17 cellular contexts compared by ENCODE assay signal in genomic region chr1:88612783-88613182, GRCh38.
DNase-seq lines count a peak whose midpoint lies in the region; ATAC-seq and TF ChIP-seq lines count a peak whose summit lies in the region.
"Had no signal": no experiment of that assay in that cellular context is flagged by ENCODE, and none has a peak within 500 bp of the region (broad histone marks: within the 10 kb centered on the region; RNA-seq: fewer than 3 reads in every experiment).

No MANE protein-coding gene starts in this region.

- no peak overlapping the region for H3K4me3 Mint-ChIP-seq in activated CD4-positive, alpha-beta T cell treated with anti-CD3 and anti-CD28 coated beads for 36 hours
- H3K4me3 Mint-ChIP-seq: activated naive CD8-positive, alpha-beta T cell treated with anti-CD3 and anti-CD28 coated beads, Interleukin-2, amount 10 ng/mL, durations not matched to agents 7 days and 5 days; WTC11 had no signal

- H3K36me3 ChIP-seq in RWPE2 (ENCODE audit: low read depth) (no peaks in the 10 kb centered on the region), heart right ventricle (no peaks in the 10 kb centered on the region)
- H3K36me3 ChIP-seq: left ventricle myocardium inferior, sigmoid colon had no signal

- ATAC-seq in RWPE2 (ENCODE audit: low read depth) (peak; percentile 96), heart right ventricle (no peak)
- no peak for ATAC-seq in activated CD4-positive, alpha-beta T cell treated with anti-CD3 and anti-CD28 coated beads for 36 hours
- ATAC-seq: WTC11 had no signal

- 86 to 90% methylated on average over 6 of the region's 6 CpGs for WGBS in heart right ventricle, 2 donors

- H3K27me3 Mint-ChIP-seq in activated CD4-positive, alpha-beta T cell treated with anti-CD3 and anti-CD28 coated beads for 36 hours: peaks cover 5% of the 10 kb centered on the region

- CTCF ChIA-PET in activated CD4-positive, alpha-beta T cell treated with anti-CD3 and anti-CD28 coated beads for 36 hours (lab: Charles Lee): no interaction called here

- H3K9me3 ChIP-seq in RWPE2 (ENCODE audit: severe bottlenecking) (peaks cover 4% of the 10 kb centered on the region), heart right ventricle (peaks cover 0 to 9% (median 0%) of the 10 kb centered on the region in 11 donors)

- H3K27ac ChIP-seq in RWPE2 (ENCODE audit: poor library complexity, severe bottlenecking) (peak overlapping the region; percentile 28), heart right ventricle (no peak overlapping the region)
- H3K27ac ChIP-seq: left ventricle myocardium inferior, sigmoid colon had no signal

- no peak overlapping the region for H3K27ac Mint-ChIP-seq in activated CD4-positive, alpha-beta T cell treated with anti-CD3 and anti-CD28 coated beads for 36 hours
- H3K27ac Mint-ChIP-seq: activated naive CD8-positive, alpha-beta T cell treated with anti-CD3 and anti-CD28 coated beads, Interleukin-2, amount 10 ng/mL, durations not matched to agents 7 days and 5 days; WTC11 had no signal

- H3K4me3 ChIP-seq in RWPE2 (ENCODE audit: severe bottlenecking) (no peak overlapping the region), heart right ventricle (no peak overlapping the region)
- H3K4me3 ChIP-seq: left ventricle myocardium inferior, sigmoid colon had no signal

- no peaks in the 10 kb centered on the region for H3K36me3 Mint-ChIP-seq in activated CD4-positive, alpha-beta T cell treated with anti-CD3 and anti-CD28 coated beads for 36 hours (ENCODE audit: low read depth)
- H3K36me3 Mint-ChIP-seq: activated naive CD8-positive, alpha-beta T cell treated with anti-CD3 and anti-CD28 coated beads, Interleukin-2, amount 10 ng/mL, durations not matched to agents 7 days and 5 days had no signal

- intact Hi-C loops in activated CD4-positive, alpha-beta T cell treated with anti-CD3 and anti-CD28 coated beads for 36 hours (cut with DNase I, micrococcal nuclease): no loop called here
- intact Hi-C loops in heart right ventricle (cut with DNase I): no loop called here

- H3K4me1 ChIP-seq in RWPE2 (ENCODE audit: insufficient read depth, poor library complexity, severe bottlenecking) (peaks cover 12% of the 10 kb centered on the region), heart right ventricle (no peaks in the 10 kb centered on the region)
- H3K4me1 ChIP-seq: sigmoid colon had no signal

- DNase-seq in DMS53 (lab: John Stamatoyannopoulos, UW) (peak; percentile 100), HT-29 (ENCODE audit: low spot score) (peak; percentile 73), RWPE2 (ENCODE audit: low spot score) (peak; percentile 71), kidney tubule cell (ENCODE audit: low spot score) (peak; percentile 84), NCI-H1105 treated with DMSO at 0.1 percent for 48 hours (lab: John Stamatoyannopoulos, UW) (no peak), heart right ventricle (no peak)
- DNase-seq in activated CD4-positive, alpha-beta T cell treated with anti-CD3 and anti-CD28 coated beads for 36 hours: no peak
- no peak for DNase-seq in stimulated activated CD4-positive, alpha-beta T cell treated with anti-CD3 and anti-CD28 coated beads, Interleukin-12 subunit alpha, Interleukin-12 subunit beta, amount 100 ng/mL, for 4 hours
- DNase-seq: activated naive CD8-positive, alpha-beta T cell treated with anti-CD3 and anti-CD28 coated beads, Interleukin-2, amount 10 ng/mL, durations not matched to agents 7 days and 5 days; COR-L47; hypothalamus; IMR-90; left ventricle myocardium inferior; NCI-H1048; sigmoid colon; stimulated activated CD4-positive, alpha-beta T cell treated with anti-CD3 and anti-CD28 coated beads, Interleukin-2, amount 100 ng/mL, for 48 hours had no signal

- peaks cover 3% of the 10 kb centered on the region for H3K4me1 Mint-ChIP-seq in activated CD4-positive, alpha-beta T cell treated with anti-CD3 and anti-CD28 coated beads for 36 hours

- H3K27me3 ChIP-seq in RWPE2 (ENCODE audit: insufficient read depth, poor library complexity, severe bottlenecking): no peaks in the 10 kb centered on the region
- no peaks in the 10 kb centered on the region for H3K27me3 ChIP-seq in heart right ventricle
- H3K27me3 ChIP-seq: sigmoid colon had no signal

- peaks cover 6% of the 10 kb centered on the region for H3K9me3 Mint-ChIP-seq in activated CD4-positive, alpha-beta T cell treated with anti-CD3 and anti-CD28 coated beads for 36 hours (ENCODE audit: low read depth)

- POLR2A ChIA-PET in activated CD4-positive, alpha-beta T cell treated with anti-CD3 and anti-CD28 coated beads for 36 hours (lab: Charles Lee): no interaction called here

- TF ChIP-seq CTCF in RWPE2 (IDR thresholded peaks at IDR 0.05; ENCODE audit: poor library complexity, severe bottlenecking): no peak
- no peak for TF ChIP-seq CTCF in heart right ventricle (IDR thresholded peaks at IDR 0.05)

Comparison
In these comparisons a context has a peak if more than half of its experiments do, and no peak if none do; other contexts are left out.
1. DNase-seq: peak in DMS53 (single experiment), HT-29 (single experiment), RWPE2 (single experiment) and kidney tubule cell (single experiment); none in activated CD4-positive, alpha-beta T cell treated with anti-CD3 and anti-CD28 coated beads for 36 hours (single experiment), NCI-H1105 treated with DMSO at 0.1 percent for 48 hours (single experiment), stimulated activated CD4-positive, alpha-beta T cell treated with anti-CD3 and anti-CD28 coated beads, Interleukin-12 subunit alpha, Interleukin-12 subunit beta, amount 100 ng/mL, for 4 hours (single experiment) and heart right ventricle (0 of 2).